22 cellular contexts compared by ENCODE assay signal in the genomic region with DNA sequence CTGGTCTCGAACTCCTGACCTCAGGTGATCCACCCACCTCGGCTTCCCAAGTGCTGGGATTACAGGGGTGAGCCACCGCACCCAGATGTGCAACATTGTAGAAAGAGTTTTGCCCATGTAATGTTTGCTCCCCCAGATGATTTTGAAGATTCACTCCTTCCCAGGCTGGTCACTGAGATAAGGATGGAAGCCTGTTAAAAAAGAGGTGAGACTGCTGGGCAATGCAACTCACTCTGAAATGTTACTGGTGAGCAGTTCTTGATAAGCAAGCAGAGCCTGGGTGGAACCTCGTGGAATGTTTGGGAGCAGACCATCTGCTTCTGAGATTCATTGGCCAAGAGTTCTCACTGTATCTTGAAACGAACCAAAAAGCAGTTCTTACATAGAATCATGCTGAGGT. TPM values are rescaled to one million over a fixed set of nuclear protein-coding genes. Genes with fewer than 3 reads are reported as not detected.
"Had no signal": no experiment of that assay in that cellular context is flagged by ENCODE, and none has a peak within 500 bp of the region (broad histone marks: within the 10 kb centered on the region; RNA-seq: fewer than 3 reads in every experiment).

No MANE protein-coding gene starts in this region.

- H3K27ac ChIP-seq: epithelial cell of prostate, esophagus squamous epithelium, gastrocnemius medialis, heart right ventricle, left lung, lower lobe of right lung had no signal

- H3K4me1 ChIP-seq: esophagus squamous epithelium, gastrocnemius medialis, heart right ventricle, left lung, lower lobe of right lung had no signal

- H3K9me3 ChIP-seq: esophagus squamous epithelium, gastrocnemius medialis, left lung, lower lobe of right lung had no signal

- H3K4me3 ChIP-seq: esophagus squamous epithelium, gastrocnemius medialis, heart right ventricle, left lung, lower lobe of right lung had no signal

- H3K36me3 ChIP-seq: esophagus squamous epithelium, gastrocnemius medialis, heart right ventricle, left lung, lower lobe of right lung had no signal

- DNase-seq: cortex of kidney; effector CD8-positive, alpha-beta T cell; effector memory CD8-positive, alpha-beta T cell; endodermal cell; esophagus squamous epithelium; foreskin fibroblast; foreskin melanocyte; gastrocnemius medialis; glutamatergic neuron; head of caudate nucleus; heart right ventricle; hippocampal formation; left cardiac atrium; left lung; left ventricle myocardium superior; lower lobe of right lung; mesenchymal stem cell; midbrain; naive thymus-derived CD4-positive, alpha-beta T cell; natural killer cell had no signal

RNA-seq across cellular contexts. Expression of gene GRP, which starts 19.7 kb away (rescaled TPM):
- polyA plus RNA-seq: heart right ventricle; keratinocyte; naive thymus-derived CD4-positive, alpha-beta T cell had no signal

RNA-seq across cellular contexts. Expression of gene RAX, which starts 33.6 kb away (rescaled TPM):
- polyA plus RNA-seq: heart right ventricle; keratinocyte; naive thymus-derived CD4-positive, alpha-beta T cell had no signal
